ENCODE assay signal across 20 cellular contexts in genomic region chr7:95669513-95669912, GRCh38.
DNase-seq lines count a peak whose midpoint lies in the region; ATAC-seq, FAIRE-seq and TF ChIP-seq lines count a peak whose summit lies in the region.
"Had no signal": no experiment of that assay in that cellular context is flagged by ENCODE, and none has a peak within 500 bp of the region (broad histone marks: within the 10 kb centered on the region; RNA-seq: fewer than 3 reads in every experiment).

No MANE protein-coding gene starts in this region.

- no peak overlapping the region for H2BK120ac ChIP-seq in trophoblast cell (ENCODE audit: insufficient read depth, low read length, poor library complexity)

- no peaks in the 10 kb centered on the region for H3K79me2 ChIP-seq in trophoblast cell (ENCODE audit: control insufficient read depth, insufficient read depth, low read length, poor library complexity)

- H2BK12ac ChIP-seq in trophoblast cell (ENCODE audit: low read length): no peak overlapping the region

- no peaks in the 10 kb centered on the region for H3K9me3 ChIP-seq in trophoblast cell (ENCODE audit: insufficient read depth, low read depth, low read length)
- H3K9me3 ChIP-seq: lower lobe of right lung had no signal

- no peak overlapping the region for H3K27ac ChIP-seq in trophoblast cell (ENCODE audit: low read depth, low read length)
- H3K27ac ChIP-seq: lower lobe of right lung had no signal

- H3K27me3 ChIP-seq in trophoblast cell (ENCODE audit: insufficient read depth, low read length): no peaks in the 10 kb centered on the region

- H3K4me1 ChIP-seq in trophoblast cell (ENCODE audit: control insufficient read depth in 1 of 2, insufficient read depth in 2 of 2, low read length in 2 of 2): no peaks in the 10 kb centered on the region
- H3K4me1 ChIP-seq: lower lobe of right lung had no signal

- TF ChIP-seq POLR2A in H54 (IDR thresholded peaks at IDR 0.05; ENCODE audit: low read depth, low read length): no peak

- DNase-seq in RPMI8226: peak; percentile 65
- no peak for DNase-seq in amniotic stem cell (lab: John Stamatoyannopoulos, UW)
- no peak for DNase-seq in activated naive CD4-positive, alpha-beta T cell (lab: John Stamatoyannopoulos, UW)
- DNase-seq in H54 (ENCODE audit: insufficient read length, low spot score): no peak
- no peak for DNase-seq in trophoblast cell
- DNase-seq: activated CD4-positive, alpha-beta T cell treated with anti-CD3 and anti-CD28 coated beads, Interleukin-2, amount 50 U/mL, for 1 hour; activated T-cell treated with anti-CD3 and anti-CD28 coated beads, Interleukin-2, amount 50 U/mL, for 24 hours; caudate nucleus; CD4-positive, alpha-beta memory T cell; DND-41; effector memory CD4-positive, alpha-beta T cell; lower lobe of right lung; naive thymus-derived CD8-positive, alpha-beta T cell; NCI-H1417 treated with DMSO at 0.1 percent for 48 hours; NCI-H2227 treated with DMSO at 0.1 percent for 48 hours; SIG-M5; T-helper 9 cell had no signal

- H3K23ac ChIP-seq in trophoblast cell (ENCODE audit: low read length): no peak overlapping the region

- no peak overlapping the region for H3K4me3 ChIP-seq in trophoblast cell (ENCODE audit: low read depth, low read length)
- H3K4me3 ChIP-seq: lower lobe of right lung had no signal

- ATAC-seq in GM18498 (IDR thresholded peaks at IDR 0.05; ENCODE audit: unreplicated experiment) (peak; percentile 94), GM19467 (IDR thresholded peaks at IDR 0.05; ENCODE audit: unreplicated experiment) (peak; percentile 81), HG03025 (IDR thresholded peaks at IDR 0.05; ENCODE audit: low FRiP score, unreplicated experiment) (peak; percentile 98)
- ATAC-seq: lower lobe of right lung; naive thymus-derived CD8-positive, alpha-beta T cell had no signal

- WGBS in trophoblast cell (ENCODE audit: extremely low coverage, insufficient coverage, insufficient read length): no CpG with 5 or more reads among the region's 2 CpGs

- H4K8ac ChIP-seq in trophoblast cell (ENCODE audit: low read depth, low read length): no peak overlapping the region

- no peak overlapping the region for H3K18ac ChIP-seq in trophoblast cell (ENCODE audit: low read length)

- H3K79me1 ChIP-seq in trophoblast cell (ENCODE audit: low read length): no peaks in the 10 kb centered on the region

- no peak for FAIRE-seq in H54 (lab: Jason Lieb, UNC)

- no peak overlapping the region for H3K4ac ChIP-seq in trophoblast cell (ENCODE audit: low read depth, low read length)

- no peak overlapping the region for H3K4me2 ChIP-seq in trophoblast cell (ENCODE audit: low read length)

- H2AFZ ChIP-seq in trophoblast cell (ENCODE audit: insufficient read depth, low read length, poor library complexity): no peak overlapping the region

- no peak overlapping the region for H2BK5ac ChIP-seq in trophoblast cell (ENCODE audit: low read depth, low read length, poor library complexity)

- H4K91ac ChIP-seq in trophoblast cell (ENCODE audit: low read depth, low read length): no peak overlapping the region

- no peak overlapping the region for H4K12ac ChIP-seq in trophoblast cell (ENCODE audit: low read depth, low read length)

- no peak overlapping the region for H3K9ac ChIP-seq in trophoblast cell (ENCODE audit: low read length)

- H3K14ac ChIP-seq in trophoblast cell (ENCODE audit: low read length): no peak overlapping the region

- no peak overlapping the region for H2AK5ac ChIP-seq in trophoblast cell (ENCODE audit: low read length)

- no peaks in the 10 kb centered on the region for H3K36me3 ChIP-seq in trophoblast cell (ENCODE audit: control insufficient read depth in 1 of 2, insufficient read depth in 2 of 2, low read length in 2 of 2)
- H3K36me3 ChIP-seq: lower lobe of right lung had no signal
